In the genomic region with DNA sequence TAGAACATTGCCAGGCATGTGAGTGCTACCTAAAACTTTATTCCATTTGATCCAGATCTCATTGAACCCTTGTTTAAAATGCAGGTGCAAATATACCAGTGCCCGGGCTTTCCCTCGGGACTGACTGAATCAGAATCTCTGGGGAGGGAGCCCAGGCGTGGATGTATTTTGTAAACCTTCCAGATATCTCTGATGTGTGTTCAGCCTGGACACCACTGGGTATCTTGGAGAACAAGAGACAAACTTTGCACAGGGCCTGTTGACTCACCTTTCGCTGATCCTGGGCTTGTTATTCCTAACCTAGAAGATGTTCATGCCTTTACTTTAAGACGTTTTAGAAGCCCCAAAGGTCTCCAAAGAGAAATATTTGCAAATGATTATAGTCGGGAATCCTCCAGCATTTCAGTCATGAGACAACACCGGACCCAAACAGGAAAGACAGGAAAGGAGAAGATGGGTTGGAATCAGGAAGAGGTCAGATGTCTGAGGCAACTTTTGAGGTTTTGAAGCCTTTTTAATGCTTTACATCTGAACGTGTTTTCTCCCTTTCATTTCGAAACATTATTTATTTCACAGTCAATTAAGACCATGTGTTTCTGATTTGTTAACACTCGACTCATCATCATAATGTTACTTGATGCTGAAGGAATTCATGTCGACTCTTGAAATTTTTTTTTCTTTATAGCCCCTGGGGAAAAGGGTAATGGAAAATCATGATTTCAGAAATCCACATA, we compare ENCODE assay signal across 11 cellular contexts.
A peak's percentile ranks its signal among the peaks of the same experiment; 100 is the strongest.
DNase-seq lines count a peak whose midpoint lies in the region; ATAC-seq lines count a peak whose summit lies in the region.
"Had no signal": no experiment of that assay in that cellular context is flagged by ENCODE, and none has a peak within 500 bp of the region (broad histone marks: within the 10 kb centered on the region; RNA-seq: fewer than 3 reads in every experiment).

No MANE protein-coding gene starts in this region.

- H3K27ac ChIP-seq in cingulate gyrus (ENCODE audit: low read depth, low read length): peak overlapping the region; percentile 21

- DNase-seq in AG20443 (ENCODE audit: low spot score) (peak; percentile 68), HS-5 (ENCODE audit: low read depth) (peak; percentile 78), non-pigmented ciliary epithelial cell (ENCODE audit: low read depth) (peak; percentile 24), Ammon's horn (ENCODE audit: low spot score) (no peak)
- no peak for DNase-seq in stimulated activated naive CD4-positive, alpha-beta T cell (lab: John Stamatoyannopoulos, UW)
- DNase-seq: mesendoderm, NCI-H187, SHP77 had no signal

- ATAC-seq in HG03378 (IDR thresholded peaks at IDR 0.05; ENCODE audit: unreplicated experiment): no peak
- no peak for ATAC-seq in GM21528 (IDR thresholded peaks at IDR 0.05; ENCODE audit: low FRiP score, unreplicated experiment)

Comparison
In these comparisons a context has a peak if more than half of its experiments do, and no peak if none do; other contexts are left out.
1. DNase-seq: peak in AG20443 (single experiment), HS-5 (single experiment) and non-pigmented ciliary epithelial cell (single experiment); none in Ammon's horn (single experiment) and stimulated activated naive CD4-positive, alpha-beta T cell (0 of 6).